Comparison of ENCODE assay signal across 20 cellular contexts in the genomic region with DNA sequence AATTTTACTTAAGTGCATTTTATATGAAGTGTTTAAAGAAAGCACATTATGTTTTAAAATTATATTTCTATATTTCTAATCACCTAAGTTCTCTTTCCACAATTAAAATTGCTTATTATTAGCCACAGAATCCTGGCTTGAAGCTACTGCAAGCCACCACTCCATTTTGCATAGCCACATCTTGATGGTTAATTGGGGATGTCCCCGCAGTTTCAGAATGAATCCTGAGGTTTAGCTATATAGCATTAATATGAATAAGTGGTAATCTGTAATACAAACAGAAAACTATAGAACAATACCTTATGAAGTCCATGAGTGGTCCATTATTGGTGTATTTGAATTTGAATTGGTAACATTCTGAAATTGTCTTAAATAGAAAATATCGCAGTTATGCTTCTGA. TPM values are rescaled to one million over a fixed set of nuclear protein-coding genes. Genes with fewer than 3 reads are reported as not detected.
DNase-seq lines count a peak whose midpoint lies in the region; ATAC-seq and TF ChIP-seq lines count a peak whose summit lies in the region.
"Had no signal": no experiment of that assay in that cellular context is flagged by ENCODE, and none has a peak within 500 bp of the region (broad histone marks: within the 10 kb centered on the region; RNA-seq: fewer than 3 reads in every experiment).

No MANE protein-coding gene starts in this region.

- no peak overlapping the region for H3K4me2 ChIP-seq in PC-3 (ENCODE audit: low read length)

- CTCF ChIA-PET in activated CD8-positive, alpha-beta memory T cell treated with anti-CD3 and anti-CD28 coated beads, Interleukin-2, amount 10 ng/mL, durations not matched to agents 7 days and 5 days (lab: Charles Lee) = interaction anchor here (1.4 kb wide), 2 partner anchors 28 to 148 kb away, joined by 3 to 5 read pairs; no protein-coding TSS in a partner anchor
- CTCF ChIA-PET in PC-3 (lab: Charles Lee) = no interaction called here

- ATAC-seq in activated CD8-positive, alpha-beta memory T cell treated with anti-CD3 and anti-CD28 coated beads, Interleukin-2, amount 10 ng/mL, durations not matched to agents 7 days and 5 days = peak; percentile 58
- peak; percentile 69 for ATAC-seq in GM18907 (IDR thresholded peaks at IDR 0.05; ENCODE audit: unreplicated experiment)
- ATAC-seq in HG03060 (IDR thresholded peaks at IDR 0.05; ENCODE audit: low read depth, unreplicated experiment) = peak; percentile 44
- ATAC-seq in HG02642 (IDR thresholded peaks at IDR 0.05; ENCODE audit: poor library complexity, unreplicated experiment) = no peak
- ATAC-seq in PC-3 = no peak
- ATAC-seq in aorta (ENCODE audit: low FRiP score) = no peak

- no peaks in the 10 kb centered on the region for H3K9me3 Mint-ChIP-seq in activated CD8-positive, alpha-beta memory T cell treated with anti-CD3 and anti-CD28 coated beads, Interleukin-2, amount 10 ng/mL, durations not matched to agents 7 days and 5 days (ENCODE audit: low read depth)
- H3K9me3 Mint-ChIP-seq: CD4-positive, CD25-positive, alpha-beta regulatory T cell had no signal

- H3K36me3 Mint-ChIP-seq in activated CD8-positive, alpha-beta memory T cell treated with anti-CD3 and anti-CD28 coated beads, Interleukin-2, amount 10 ng/mL, durations not matched to agents 7 days and 5 days = no peaks in the 10 kb centered on the region
- H3K36me3 Mint-ChIP-seq: CD4-positive, CD25-positive, alpha-beta regulatory T cell had no signal

- H3K4me1 ChIP-seq in PC-3 (ENCODE audit: insufficient read depth, low read length) (no peaks in the 10 kb centered on the region), aorta (ENCODE audit: control insufficient read depth in 1 of 2, insufficient read depth in 2 of 2, low read length in 2 of 2) (no peaks in the 10 kb centered on the region)
- H3K4me1 ChIP-seq: Peyer's patch, right atrium auricular region had no signal

- peak; percentile 54 for DNase-seq in activated CD8-positive, alpha-beta memory T cell treated with anti-CD3 and anti-CD28 coated beads, Interleukin-2, amount 10 ng/mL, durations not matched to agents 7 days and 5 days
- DNase-seq in activated CD8-positive, alpha-beta memory T cell treated with anti-CD3 and anti-CD28 coated beads, Interleukin-2, amount 50 U/mL, for 48 hours = no peak
- peak; percentile 24 to 30 for DNase-seq in stimulated activated CD4-positive, alpha-beta T cell treated with anti-CD3 and anti-CD28 coated beads, Interleukin-2, amount 100 ng/mL, for 24 hours
- DNase-seq in PC-3 (no peak), aorta (no peak)
- DNase-seq: activated CD8-positive, alpha-beta memory T cell treated with anti-CD3 and anti-CD28 coated beads, Interleukin-2, amount 50 U/mL, for 4 hours; central memory CD4-positive, alpha-beta T cell; DMS53; hippocampal formation; midbrain; MV-4-11; NCI-H748 treated with DMSO at 0.1 percent for 48 hours; Peyer's patch; stimulated activated naive CD4-positive, alpha-beta T cell treated with Interleukin-2 at 50 U/mL for 16 hours had no signal

- intact Hi-C loops in PC-3 (cut with micrococcal nuclease) = loop anchor here (5.0 kb wide), 1 partner anchor 49 kb away; no protein-coding TSS in a partner anchor
- intact Hi-C loops in aorta (cut with DNase I) = no loop called here

- no peak for TF ChIP-seq CTCF in PC-3 (conservative IDR thresholded peaks at IDR 0.05; ENCODE audit: low read depth, low read length)

- H4K20me1 ChIP-seq in PC-3 (ENCODE audit: low read length) = no peaks in the 10 kb centered on the region

- no peak overlapping the region for H3K4me3 Mint-ChIP-seq in activated CD8-positive, alpha-beta memory T cell treated with anti-CD3 and anti-CD28 coated beads, Interleukin-2, amount 10 ng/mL, durations not matched to agents 7 days and 5 days
- H3K4me3 Mint-ChIP-seq: CD4-positive, CD25-positive, alpha-beta regulatory T cell had no signal

- no peaks in the 10 kb centered on the region for H3F3A ChIP-seq in PC-3 (ENCODE audit: low read length, unreplicated experiment)

- H3K9me2 ChIP-seq in PC-3 (replicated peaks; ENCODE audit: low read length) = no peaks in the 10 kb centered on the region

- 96 to 98% methylated on average over 2 of the region's 2 CpGs for WGBS in aorta, 2 donors

- H2AFZ ChIP-seq in PC-3 (ENCODE audit: low read length) = no peak overlapping the region

- no peaks in the 10 kb centered on the region for H3K9me3 ChIP-seq in PC-3 (ENCODE audit: low read length)
- H3K9me3 ChIP-seq in aorta (ENCODE audit: control insufficient read depth, low read length) = no peaks in the 10 kb centered on the region
- H3K9me3 ChIP-seq: Peyer's patch, right atrium auricular region had no signal

- H3K27ac ChIP-seq in PC-3 (ENCODE audit: low read length) (no peak overlapping the region), aorta (ENCODE audit: low read depth in 1 of 2, low read length in 2 of 2) (no peak overlapping the region)
- H3K27ac ChIP-seq: Peyer's patch, right atrium auricular region had no signal

- H3K4me3 ChIP-seq in PC-3 (ENCODE audit: low read length) = no peak overlapping the region
- H3K4me3 ChIP-seq in aorta (ENCODE audit: low read length in 2 of 2) = no peak overlapping the region
- H3K4me3 ChIP-seq: Peyer's patch, right atrium auricular region had no signal

- H3K79me2 ChIP-seq in PC-3 (ENCODE audit: low read length) = no peaks in the 10 kb centered on the region

- BruUV-seq in PC-3 (replicated peaks; lab: Mats Ljungman, UMichigan) = no TSS peak

- H3K27me3 ChIP-seq in PC-3 (ENCODE audit: low read length) = no peaks in the 10 kb centered on the region
- H3K27me3 ChIP-seq in aorta (ENCODE audit: control insufficient read depth in 1 of 2, insufficient read depth in 2 of 2, low read length in 1 of 2) = no peaks in the 10 kb centered on the region
- H3K27me3 ChIP-seq: Peyer's patch, right atrium auricular region had no signal

- peaks cover 6% of the 10 kb centered on the region for H3K4me1 Mint-ChIP-seq in activated CD8-positive, alpha-beta memory T cell treated with anti-CD3 and anti-CD28 coated beads, Interleukin-2, amount 10 ng/mL, durations not matched to agents 7 days and 5 days

- no peak overlapping the region for H3K9ac ChIP-seq in PC-3 (ENCODE audit: low read length)

- POLR2A ChIA-PET in PC-3 (lab: Charles Lee; ENCODE audit: unreplicated experiment) = interaction anchor here (0.5 kb wide), 1 partner anchor 81 kb away, joined by 4 read pairs; no protein-coding TSS in a partner anchor

- no peak overlapping the region for H3K27ac Mint-ChIP-seq in activated CD8-positive, alpha-beta memory T cell treated with anti-CD3 and anti-CD28 coated beads, Interleukin-2, amount 10 ng/mL, durations not matched to agents 7 days and 5 days
- H3K27ac Mint-ChIP-seq: CD4-positive, CD25-positive, alpha-beta regulatory T cell had no signal

- no peaks in the 10 kb centered on the region for H3K36me3 ChIP-seq in PC-3 (ENCODE audit: low read depth, low read length)
- H3K36me3 ChIP-seq in aorta (ENCODE audit: control insufficient read depth in 1 of 2, insufficient read depth in 2 of 2, low read length in 1 of 2) = no peaks in the 10 kb centered on the region
- H3K36me3 ChIP-seq: Peyer's patch, right atrium auricular region had no signal

- H3K27me3 Mint-ChIP-seq in activated CD8-positive, alpha-beta memory T cell treated with anti-CD3 and anti-CD28 coated beads, Interleukin-2, amount 10 ng/mL, durations not matched to agents 7 days and 5 days = peaks cover 7% of the 10 kb centered on the region
- H3K27me3 Mint-ChIP-seq: CD4-positive, CD25-positive, alpha-beta regulatory T cell had no signal

RNA-seq across cellular contexts. Expression of a gene that starts 11.6 kb away (rescaled TPM):
- total RNA-seq in activated CD8-positive, alpha-beta memory T cell treated with anti-CD3 and anti-CD28 coated beads, Interleukin-2, amount 10 ng/mL, durations not matched to agents 7 days and 5 days = 10 to 100 TPM; 20.7 to 22.6 TPM
- total RNA-seq in PC-3 (2014; rRNA removed) = 9.6 and 15.6 TPM in 2 replicates
- total RNA-seq in aorta = 10 to 100 TPM; 23.9 to 27.6 TPM
- 10 to 100 TPM; 15.8 to 17.0 TPM for polyA plus RNA-seq in aorta

RNA-seq across cellular contexts. Expression of a gene that starts 12.1 kb away (rescaled TPM):
- under 1 TPM in 1 of 2 experiments, not detected in 1; 0.26 TPM for total RNA-seq in activated CD8-positive, alpha-beta memory T cell treated with anti-CD3 and anti-CD28 coated beads, Interleukin-2, amount 10 ng/mL, durations not matched to agents 7 days and 5 days
- total RNA-seq in PC-3 (2014; rRNA removed) = not detected in 2 replicates
- total RNA-seq in aorta = under 1 TPM; 0.72 to 0.84 TPM
- polyA plus RNA-seq in aorta = not detected
- total RNA-seq: CD4-positive, CD25-positive, alpha-beta regulatory T cell had no signal
- polyA plus RNA-seq: CD4-positive, CD25-positive, alpha-beta regulatory T cell; urinary bladder had no signal

RNA-seq across cellular contexts. Expression of a gene that starts 57.0 kb away (rescaled TPM):
- 10 to 100 TPM; 85.3 to 95.9 TPM for total RNA-seq in activated CD8-positive, alpha-beta memory T cell treated with anti-CD3 and anti-CD28 coated beads, Interleukin-2, amount 10 ng/mL, durations not matched to agents 7 days and 5 days
- total RNA-seq in PC-3 (2014; rRNA removed) = 0.46 TPM in 1 of 2 replicates, not detected in the other
- total RNA-seq in aorta = 100 to 1,000 TPM in 1 of 2 donors, 10 to 100 TPM in 1; 68.2 to 128 TPM
- 10 to 100 TPM; 16.8 to 94.4 TPM for polyA plus RNA-seq in aorta

Comparison
In these comparisons a context has a peak if more than half of its experiments do, and no peak if none do; other contexts are left out.
1. DNase-seq: peak in activated CD8-positive, alpha-beta memory T cell treated with anti-CD3 and anti-CD28 coated beads, Interleukin-2, amount 10 ng/mL, durations not matched to agents 7 days and 5 days (single experiment) and stimulated activated CD4-positive, alpha-beta T cell treated with anti-CD3 and anti-CD28 coated beads, Interleukin-2, amount 100 ng/mL, for 24 hours (2 of 2); none in activated CD8-positive, alpha-beta memory T cell treated with anti-CD3 and anti-CD28 coated beads, Interleukin-2, amount 50 U/mL, for 48 hours (single experiment), PC-3 (single experiment) and aorta (0 of 2).
2. ATAC-seq: peak in activated CD8-positive, alpha-beta memory T cell treated with anti-CD3 and anti-CD28 coated beads, Interleukin-2, amount 10 ng/mL, durations not matched to agents 7 days and 5 days (single experiment), GM18907 (single experiment) and HG03060 (single experiment); none in HG02642 (single experiment), PC-3 (single experiment) and aorta (single experiment).
3. RNA of a gene that starts 57.0 kb away (total RNA-seq): 68.2 to 128 TPM in aorta and 85.3 to 95.9 TPM in activated CD8-positive, alpha-beta memory T cell treated with anti-CD3 and anti-CD28 coated beads, Interleukin-2, amount 10 ng/mL, durations not matched to agents 7 days and 5 days; 0.46 TPM in PC-3; every median in the first group is over 10 times any median in the second.